ENCODE assay signal across 8 cellular contexts in the genomic region with DNA sequence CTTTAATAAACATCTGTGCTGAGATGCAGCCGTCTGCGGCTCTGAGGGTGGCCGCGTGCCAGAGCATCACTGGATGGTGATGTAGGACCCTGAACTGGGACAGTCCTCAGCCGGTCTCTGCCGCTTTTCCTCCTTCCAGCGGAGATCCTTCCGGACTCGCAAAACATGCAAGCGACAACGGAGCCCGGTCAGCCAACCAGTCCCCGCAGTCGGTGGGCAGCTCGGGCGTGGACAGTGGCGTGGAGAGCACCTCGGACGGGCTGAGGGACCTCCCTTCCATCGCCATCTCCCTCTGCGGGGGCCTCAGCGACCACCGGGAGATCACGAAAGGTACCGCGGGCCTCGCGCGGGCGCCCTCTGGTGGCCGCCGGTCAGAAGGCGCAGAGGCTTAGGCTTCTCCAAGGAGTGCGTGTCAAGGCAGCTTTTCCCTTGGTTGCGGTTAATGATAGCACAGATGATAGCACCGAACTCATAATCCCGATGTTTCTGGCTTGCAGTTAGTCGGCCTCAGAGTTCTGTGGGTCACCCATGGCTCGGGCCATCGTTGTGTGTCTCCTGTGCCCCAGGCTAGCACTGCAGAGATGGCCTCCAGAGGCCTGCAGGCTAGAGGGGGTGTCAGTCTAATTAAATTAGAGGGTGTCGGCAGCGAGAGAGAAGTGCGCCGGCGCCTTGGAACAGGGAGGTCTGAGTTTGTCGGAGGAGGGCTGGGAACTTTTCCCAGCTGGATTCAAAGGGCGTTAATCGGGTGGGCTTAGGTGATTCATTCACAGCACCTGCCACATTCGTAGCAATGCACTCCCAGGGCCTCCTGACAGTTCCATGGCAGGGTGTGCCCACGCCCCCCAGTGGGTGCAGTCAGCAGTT. TPM values are rescaled to one million over a fixed set of nuclear protein-coding genes. Genes with fewer than 3 reads are reported as not detected.
DNase-seq lines count a peak whose midpoint lies in the region; ATAC-seq and TF ChIP-seq lines count a peak whose summit lies in the region.

No MANE protein-coding gene starts in this region.

- peaks cover 4% of the 10 kb centered on the region for H3K27me3 Mint-ChIP-seq in progenitor cell of endocrine pancreas

- H3K4me3 Mint-ChIP-seq in progenitor cell of endocrine pancreas (ENCODE audit: low read depth), result peak overlapping the region; percentile 62

- TF ChIP-seq CTCF in progenitor cell of endocrine pancreas (IDR thresholded peaks at IDR 0.05; ENCODE audit: unreplicated experiment), result peak; percentile 98

- no peaks in the 10 kb centered on the region for H3K4me1 Mint-ChIP-seq in progenitor cell of endocrine pancreas (ENCODE audit: low read depth)

- DNase-seq in DMS53 (lab: John Stamatoyannopoulos, UW), result peak; percentile 41
- no peak for DNase-seq in DMS53 treated with DMSO at 0.1 percent for 48 hours (lab: John Stamatoyannopoulos, UW; ENCODE audit: unreplicated experiment)
- peak; percentile 5 for DNase-seq in SKM-1 (lab: John Stamatoyannopoulos, UW; ENCODE audit: unreplicated experiment)
- DNase-seq in amniotic epithelial cell (ENCODE audit: low read depth), result peak; percentile 68
- DNase-seq in left cardiac atrium, result peak; percentile 42
- DNase-seq in progenitor cell of endocrine pancreas (ENCODE audit: low spot score, unreplicated experiment), result peak; percentile 62
- no peak for DNase-seq in NK-92 (lab: John Stamatoyannopoulos, UW; ENCODE audit: unreplicated experiment)

- ATAC-seq in left cardiac atrium (peak; percentile 69 to 74), GM19035 (IDR thresholded peaks at IDR 0.05; ENCODE audit: unreplicated experiment) (no peak)

- intact Hi-C loops in left cardiac atrium (cut with DNase I), result loop anchor here in 1 of 2 donors (5.0 kb wide), 1 partner anchor 93 kb away; no protein-coding TSS in a partner anchor

- H3K36me3 Mint-ChIP-seq in progenitor cell of endocrine pancreas (ENCODE audit: insufficient read depth), result peaks cover 20% of the 10 kb centered on the region

- H3K9me3 Mint-ChIP-seq in progenitor cell of endocrine pancreas (ENCODE audit: low read depth), result no peaks in the 10 kb centered on the region

- no peak overlapping the region for H3K27ac Mint-ChIP-seq in progenitor cell of endocrine pancreas

RNA-seq across cellular contexts. Expression of a gene that starts 38.5 kb away (rescaled TPM):
- total RNA-seq in left cardiac atrium (10 to 100 TPM; 38.7 to 69.1 TPM), progenitor cell of endocrine pancreas (18.3 and 23.5 TPM in 2 replicates)

Comparison
In these comparisons a context has a peak if more than half of its experiments do, and no peak if none do; other contexts are left out.
1. DNase-seq: peak in DMS53 (single experiment), SKM-1 (single experiment), amniotic epithelial cell (single experiment), left cardiac atrium (single experiment) and progenitor cell of endocrine pancreas (single experiment); none in DMS53 treated with DMSO at 0.1 percent for 48 hours (single experiment) and NK-92 (single experiment).